In the genomic region with DNA sequence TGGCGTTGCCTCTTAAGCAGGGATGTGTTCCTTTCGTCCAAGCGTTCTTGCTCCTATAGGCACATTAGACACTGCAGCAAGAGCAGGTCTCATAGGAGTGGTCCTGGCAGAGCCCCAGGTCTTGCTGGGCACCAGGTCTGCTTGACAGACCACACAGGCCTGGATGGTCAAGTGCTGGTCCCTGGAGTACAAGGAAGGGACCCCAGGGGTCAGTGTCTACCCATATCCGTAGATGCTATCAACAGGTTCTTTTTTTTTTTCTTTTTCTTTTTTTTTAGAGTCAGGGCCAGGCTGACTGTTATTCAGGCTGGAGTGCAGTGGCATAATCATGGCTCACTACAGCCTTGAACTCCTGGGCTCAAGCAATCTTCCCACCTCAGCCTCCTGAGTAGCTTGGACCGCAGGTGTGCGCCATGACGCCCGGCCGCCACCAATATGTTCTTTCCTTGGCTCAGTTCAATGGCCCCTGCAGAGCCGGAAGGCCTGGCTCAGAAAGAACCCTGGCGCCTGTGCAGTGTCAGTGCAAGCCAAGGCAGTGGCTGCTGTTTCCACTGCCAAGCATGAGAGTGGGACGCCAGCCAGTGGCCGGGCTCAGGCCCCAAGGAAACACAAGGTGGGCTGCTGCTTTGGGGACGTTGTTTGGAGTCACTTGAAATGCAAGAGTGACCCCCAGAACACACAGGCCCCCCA, we compare ENCODE assay signal across 12 cellular contexts. TPM values are rescaled to one million over a fixed set of nuclear protein-coding genes. Genes with fewer than 3 reads are reported as not detected.
A peak's percentile ranks its signal among the peaks of the same experiment; 100 is the strongest.
DNase-seq lines count a peak whose midpoint lies in the region; ATAC-seq and TF ChIP-seq lines count a peak whose summit lies in the region.
"Had no signal": no experiment of that assay in that cellular context is flagged by ENCODE, and none has a peak within 500 bp of the region (broad histone marks: within the 10 kb centered on the region; RNA-seq: fewer than 3 reads in every experiment).

No MANE protein-coding gene starts in this region.

- no peaks in the 10 kb centered on the region for H3K36me3 Mint-ChIP-seq in activated T-cell treated with anti-CD3 and anti-CD28 coated beads, Interleukin-2, amount 50 U/mL, for 24 hours (ENCODE audit: low read depth)
- H3K36me3 Mint-ChIP-seq: activated naive CD4-positive, alpha-beta T cell treated with anti-CD3 and anti-CD28 coated beads, Interleukin-2, amount 10 ng/mL, durations not matched to agents 7 days and 5 days had no signal

- no peak overlapping the region for H3K56ac ChIP-seq in mesendoderm (ENCODE audit: low read length)

- ATAC-seq in thoracic aorta (ENCODE audit: insufficient number of reproducible peaks, low FRiP score, low read depth) = no peak

- H3K18ac ChIP-seq in mesendoderm (ENCODE audit: low read length) = no peak overlapping the region

- H2AK5ac ChIP-seq in mesendoderm (ENCODE audit: low read length) = no peak overlapping the region

- no peak overlapping the region for H4K8ac ChIP-seq in mesendoderm (ENCODE audit: low read depth, low read length)

- H3K4ac ChIP-seq in mesendoderm (ENCODE audit: low read depth, low read length) = no peak overlapping the region

- H3K27ac ChIP-seq in thoracic aorta (peak overlapping the region in 1 of 2 donors; percentile 30), mesendoderm (ENCODE audit: low read depth, low read length) (no peak overlapping the region)
- H3K27ac ChIP-seq: PC-9, VCaP had no signal

- H3K4me1 Mint-ChIP-seq in activated T-cell treated with anti-CD3 and anti-CD28 coated beads, Interleukin-2, amount 50 U/mL, for 24 hours (ENCODE audit: low read depth) = peaks cover 60% of the 10 kb centered on the region

- H3K4me3 ChIP-seq in thoracic aorta (no peak overlapping the region), mesendoderm (ENCODE audit: low read length) (no peak overlapping the region)
- H3K4me3 ChIP-seq: PC-9 had no signal

- H4K5ac ChIP-seq in mesendoderm (ENCODE audit: low read length) = no peak overlapping the region

- H3K9me3 ChIP-seq in thoracic aorta = no peaks in the 10 kb centered on the region

- no peak for DNase-seq in activated T-cell treated with anti-CD3 and anti-CD28 coated beads, Interleukin-2, amount 50 U/mL, for 24 hours
- DNase-seq in activated T-cell treated with anti-CD3 and anti-CD28 coated beads, Interleukin-2, amount 50 U/mL, for 1 hour = no peak
- DNase-seq in amygdala (lab: John Stamatoyannopoulos, UW) = peak in 31 of 56 donors; percentile 5 to 73 (median 32)
- DNase-seq in medulla oblongata (ENCODE audit: extremely low spot score) = peak; percentile 58
- DNase-seq in thoracic aorta (ENCODE audit: low spot score) = no peak
- DNase-seq in stimulated activated naive CD4-positive, alpha-beta T cell treated with Interleukin-2 at 50 U/mL for 16 hours (lab: John Stamatoyannopoulos, UW) = no peak
- no peak for DNase-seq in mesendoderm
- DNase-seq in NCI-H526 (lab: John Stamatoyannopoulos, UW) = no peak
- DNase-seq: activated naive CD4-positive, alpha-beta T cell treated with anti-CD3 and anti-CD28 coated beads, Interleukin-2, amount 10 ng/mL, durations not matched to agents 7 days and 5 days; MV-4-11; PC-9 had no signal

- H3K9me3 Mint-ChIP-seq in activated T-cell treated with anti-CD3 and anti-CD28 coated beads, Interleukin-2, amount 50 U/mL, for 24 hours = no peaks in the 10 kb centered on the region
- H3K9me3 Mint-ChIP-seq: activated naive CD4-positive, alpha-beta T cell treated with anti-CD3 and anti-CD28 coated beads, Interleukin-2, amount 10 ng/mL, durations not matched to agents 7 days and 5 days had no signal

- H3K9ac ChIP-seq in mesendoderm (ENCODE audit: low read length) = no peak overlapping the region

- no peaks in the 10 kb centered on the region for H3K79me1 ChIP-seq in mesendoderm (ENCODE audit: low read length)

- no peak overlapping the region for H3K4me3 Mint-ChIP-seq in activated T-cell treated with anti-CD3 and anti-CD28 coated beads, Interleukin-2, amount 50 U/mL, for 24 hours
- H3K4me3 Mint-ChIP-seq: activated naive CD4-positive, alpha-beta T cell treated with anti-CD3 and anti-CD28 coated beads, Interleukin-2, amount 10 ng/mL, durations not matched to agents 7 days and 5 days had no signal

- H3K27me3 ChIP-seq in thoracic aorta (replicated peaks; ENCODE audit: insufficient read depth) (no peaks in the 10 kb centered on the region), mesendoderm (ENCODE audit: insufficient read depth, low read length, poor library complexity) (no peaks in the 10 kb centered on the region)

- H3K4me1 ChIP-seq in thoracic aorta (ENCODE audit: control insufficient read depth in 1 of 2, low read depth in 2 of 2) = peaks cover 5 to 23% of the 10 kb centered on the region in 2 donors
- no peaks in the 10 kb centered on the region for H3K4me1 ChIP-seq in mesendoderm (ENCODE audit: control insufficient read depth, low read depth, low read length)

- H3K4me2 ChIP-seq in mesendoderm (ENCODE audit: low read length) = no peak overlapping the region

- H3K36me3 ChIP-seq in thoracic aorta = no peaks in the 10 kb centered on the region
- no peaks in the 10 kb centered on the region for H3K36me3 ChIP-seq in mesendoderm (ENCODE audit: control insufficient read depth, insufficient read depth, low read length)

- no CpG with 5 or more reads among the region's 14 CpGs for WGBS in mesendoderm (ENCODE audit: extremely low coverage, insufficient coverage, low lambda C conversion rate)

- peak overlapping the region; percentile 63 for H3K27ac Mint-ChIP-seq in activated T-cell treated with anti-CD3 and anti-CD28 coated beads, Interleukin-2, amount 50 U/mL, for 24 hours

- no peak overlapping the region for H3K23ac ChIP-seq in mesendoderm (ENCODE audit: low read length)

- H3K27me3 Mint-ChIP-seq in activated T-cell treated with anti-CD3 and anti-CD28 coated beads, Interleukin-2, amount 50 U/mL, for 24 hours = peaks cover 3% of the 10 kb centered on the region

- no peaks in the 10 kb centered on the region for H3K79me2 ChIP-seq in mesendoderm (ENCODE audit: control insufficient read depth, insufficient read depth, low read length)

- H2BK15ac ChIP-seq in mesendoderm (replicated peaks; ENCODE audit: low read depth) = no peak overlapping the region

- no peak overlapping the region for H2BK120ac ChIP-seq in mesendoderm (ENCODE audit: low read depth, low read length)

- H2BK5ac ChIP-seq in mesendoderm (ENCODE audit: low read length) = no peak overlapping the region

- TF ChIP-seq CTCF in thoracic aorta (IDR thresholded peaks at IDR 0.05) = peak; percentile 54

RNA-seq across cellular contexts. Expression of gene TNFRSF8, which starts 10.0 kb away (rescaled TPM):
- total RNA-seq in thoracic aorta = under 1 TPM; 0.49 to 0.54 TPM
- polyA plus RNA-seq in mesendoderm (2013, experiment 1 of 2) = 10.3 TPM
- 10.7 TPM for polyA plus RNA-seq in mesendoderm (2013, experiment 2 of 2)
- total RNA-seq: PC-9 had no signal

RNA-seq across cellular contexts. Expression of gene MIIP, which starts 33.8 kb away (rescaled TPM):
- total RNA-seq in thoracic aorta = 10 to 100 TPM; 33.7 to 53.1 TPM
- polyA plus RNA-seq in mesendoderm (2013, experiment 1 of 2) = 36.6 TPM
- 38.8 TPM for polyA plus RNA-seq in mesendoderm (2013, experiment 2 of 2)

Comparison
In these comparisons a context has a peak if more than half of its experiments do, and no peak if none do; other contexts are left out.
1. DNase-seq: peak in amygdala (31 of 56) and medulla oblongata (single experiment); none in activated T-cell treated with anti-CD3 and anti-CD28 coated beads, Interleukin-2, amount 50 U/mL, for 24 hours (single experiment), activated T-cell treated with anti-CD3 and anti-CD28 coated beads, Interleukin-2, amount 50 U/mL, for 1 hour (single experiment), thoracic aorta (single experiment), stimulated activated naive CD4-positive, alpha-beta T cell treated with Interleukin-2 at 50 U/mL for 16 hours (single experiment), mesendoderm (single experiment) and NCI-H526 (0 of 2).